ENCODE assay signal across 1 cellular context in genomic region chr11:63638436-63638835, GRCh38. TPM values are rescaled to one million over a fixed set of nuclear protein-coding genes. Genes with fewer than 3 reads are reported as not detected.
"Had no signal": no experiment of that assay in that cellular context is flagged by ENCODE, and none has a peak within 500 bp of the region (broad histone marks: within the 10 kb centered on the region; RNA-seq: fewer than 3 reads in every experiment).

No MANE protein-coding gene starts in this region.

RNA-seq across cellular contexts. Expression of gene ATL3, which starts 32.7 kb away (rescaled TPM):
- total RNA-seq: HepG2 had no signal
- polyA plus RNA-seq: HepG2 had no signal
